In genomic region chr2:40844353-40845277, GRCh38 we compare ENCODE assay signal across 9 cellular contexts.
A peak's percentile ranks its signal among the peaks of the same experiment; 100 is the strongest.
DNase-seq lines count a peak whose midpoint lies in the region; ATAC-seq, FAIRE-seq and TF ChIP-seq lines count a peak whose summit lies in the region.
"Had no signal": no experiment of that assay in that cellular context is flagged by ENCODE, and none has a peak within 500 bp of the region (broad histone marks: within the 10 kb centered on the region; RNA-seq: fewer than 3 reads in every experiment).

No MANE protein-coding gene starts in this region.

- H3K4me1 ChIP-seq in mammary epithelial cell (ENCODE audit: insufficient read depth, low read length) (no peaks in the 10 kb centered on the region), small intestine (ENCODE audit: control insufficient read depth in 2 of 2, insufficient read depth in 1 of 2, low read depth in 1 of 2, low read length in 1 of 2) (no peaks in the 10 kb centered on the region)

- BruUV-seq in mammary epithelial cell (replicated peaks; lab: Mats Ljungman, UMichigan), result no TSS peak

- WGBS in mammary epithelial cell (ENCODE audit: low coverage, missing lambda C conversion rate), result 83% methylated on average over 8 of the region's 8 CpGs
- WGBS in small intestine, 3 donors, result 73 to 82% (median 80%) methylated on average over 8 of the region's 8 CpGs

- H3K4me3 ChIP-seq in mammary epithelial cell (replicated peaks in 1 of 3; ENCODE audit: insufficient read depth in 1 of 3, low read depth in 2 of 3, low read length in 3 of 3) (no peak overlapping the region), small intestine (ENCODE audit: low read depth in 1 of 2, low read length in 2 of 2) (no peak overlapping the region)
- H3K4me3 ChIP-seq: skin epidermis had no signal

- H3K79me2 ChIP-seq in mammary epithelial cell (ENCODE audit: insufficient read depth, low read length), result no peaks in the 10 kb centered on the region

- in situ Hi-C loops in mammary epithelial cell (cut with MboI; ENCODE audit: low sequenced_read_pairs in 2 of 2), result no loop called here

- no peaks in the 10 kb centered on the region for H4K20me1 ChIP-seq in mammary epithelial cell (ENCODE audit: insufficient read depth, low read length)

- DNase-seq in NOMO-1 treated with DMSO at 0.1 percent for 48 hours (lab: John Stamatoyannopoulos, UW; ENCODE audit: unreplicated experiment) (peak; percentile 18), NOMO-1 (lab: John Stamatoyannopoulos, UW; ENCODE audit: unreplicated experiment in 2 of 2) (no peak), NAMALWA (ENCODE audit: low spot score) (peak; percentile 25), mammary epithelial cell (peak; percentile 30), small intestine (peak; percentile 10), NCI-H1436 (lab: John Stamatoyannopoulos, UW) (no peak), DMS79 treated with DMSO at 0.1 percent for 48 hours (lab: John Stamatoyannopoulos, UW) (no peak)

- dilution Hi-C loops in mammary epithelial cell (cut with HindIII; ENCODE audit: low sequenced_read_pairs), result no loop called here

- H3K9me3 ChIP-seq in mammary epithelial cell (replicated peaks; ENCODE audit: insufficient read depth, low read length) (no peaks in the 10 kb centered on the region), small intestine (ENCODE audit: control insufficient read depth, low read depth) (no peaks in the 10 kb centered on the region)

- H3K27me3 ChIP-seq in mammary epithelial cell (ENCODE audit: insufficient read depth, low read length) (no peaks in the 10 kb centered on the region), small intestine (ENCODE audit: control insufficient read depth in 2 of 2, insufficient read depth in 2 of 2, low read length in 2 of 2) (no peaks in the 10 kb centered on the region)

- H2AFZ ChIP-seq in mammary epithelial cell (ENCODE audit: low read depth, low read length), result peak overlapping the region; percentile 67

- FAIRE-seq in small intestine (lab: Jason Lieb, UNC), result no peak

- intact Hi-C loops in mammary epithelial cell (cut with micrococcal nuclease), result loop anchor here (5.0 to 10.0 kb wide), 2 partner anchors 560 to 938 kb away; no protein-coding TSS in a partner anchor

- H3K4me2 ChIP-seq in mammary epithelial cell (ENCODE audit: insufficient read depth, low read depth, low read length), result no peak overlapping the region

- no peak overlapping the region for H3K9ac ChIP-seq in mammary epithelial cell (ENCODE audit: insufficient read depth, low read length)

- H3K36me3 ChIP-seq in mammary epithelial cell (ENCODE audit: insufficient read depth, low read length), result no peaks in the 10 kb centered on the region
- no peaks in the 10 kb centered on the region for H3K36me3 ChIP-seq in small intestine (ENCODE audit: control insufficient read depth in 2 of 2, insufficient read depth in 2 of 2, low read length in 2 of 2)

- no peak for ATAC-seq in HG02885 (IDR thresholded peaks at IDR 0.05; ENCODE audit: poor library complexity, unreplicated experiment)

- no peak overlapping the region for H3K27ac ChIP-seq in mammary epithelial cell (ENCODE audit: insufficient read depth, low read depth, low read length)
- no peak overlapping the region for H3K27ac ChIP-seq in small intestine (ENCODE audit: low read depth in 1 of 2, low read length in 1 of 2)
- H3K27ac ChIP-seq: skin epidermis had no signal

- peak; percentile 8 to 40 for TF ChIP-seq CTCF in mammary epithelial cell (conservative IDR thresholded peaks at IDR 0.05 in 1 of 2, IDR thresholded peaks at IDR 0.05 in 1 of 2; ENCODE audit: extremely low read depth in 1 of 2, insufficient read depth in 1 of 2, low read depth in 1 of 2, low read length in 2 of 2)

- CTCF ChIA-PET in mammary epithelial cell (lab: Charles Lee; ENCODE audit: low non-redundant PET), result no interaction called here

Comparison
In these comparisons a context has a peak if more than half of its experiments do, and no peak if none do; other contexts are left out.
1. DNase-seq: peak in NOMO-1 treated with DMSO at 0.1 percent for 48 hours (single experiment), NAMALWA (single experiment), mammary epithelial cell (single experiment) and small intestine (single experiment); none in NOMO-1 (0 of 2), NCI-H1436 (single experiment) and DMS79 treated with DMSO at 0.1 percent for 48 hours (single experiment).